In the genomic region with DNA sequence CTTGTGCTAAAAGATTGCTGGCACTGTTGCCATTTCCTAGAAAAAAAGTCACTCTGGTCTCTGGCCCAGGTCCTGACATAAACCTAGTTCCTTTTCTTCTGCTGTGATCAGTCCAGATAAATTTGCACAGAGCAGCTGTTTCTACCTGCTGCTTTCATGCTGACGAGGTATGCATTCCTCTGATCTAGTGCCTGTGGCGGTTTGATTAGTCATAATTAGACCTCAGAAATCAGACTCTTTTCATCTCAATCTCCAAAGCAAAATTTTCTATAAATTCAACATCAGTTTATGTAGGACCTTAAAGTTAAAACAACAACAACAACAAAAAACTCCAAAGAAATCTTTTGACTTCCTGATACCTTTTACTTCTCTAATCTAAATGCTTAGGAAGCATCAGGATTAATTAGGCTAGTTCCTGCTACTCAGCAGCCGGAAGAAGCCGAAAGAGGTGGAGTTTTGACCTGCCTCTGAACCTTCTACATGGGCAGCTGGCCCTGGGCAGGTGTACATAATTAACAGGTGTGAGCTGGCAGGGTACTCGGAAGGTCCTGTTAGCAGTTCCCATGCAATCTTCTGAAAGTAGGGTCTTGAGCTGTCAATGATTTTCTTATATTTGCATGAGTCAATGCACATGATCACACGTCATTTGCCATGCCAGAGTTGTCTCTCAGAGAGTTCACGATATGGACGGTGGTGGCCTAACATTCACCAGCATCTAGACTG, we compare ENCODE assay signal across 8 cellular contexts.
DNase-seq lines count a peak whose midpoint lies in the region; ATAC-seq and TF ChIP-seq lines count a peak whose summit lies in the region.

No MANE protein-coding gene starts in this region.

- H3K27ac ChIP-seq in ovary, result no peak overlapping the region
- H3K27ac ChIP-seq in heart left ventricle, result no peak overlapping the region

- TF ChIP-seq POLR2A in ovary (IDR thresholded peaks at IDR 0.05) (no peak), heart left ventricle (IDR thresholded peaks at IDR 0.05) (no peak)

- intact Hi-C loops in ovary (cut with DNase I), result no loop called here
- intact Hi-C loops in heart left ventricle (cut with DNase I), result loop anchor here in 9 of 10 donors (1.0 to 10.0 kb wide), 9 partner anchors 48 to 208 kb away; partner anchors contain the start of gene FEM1C (in 5 of the 9)

- H3K4me1 ChIP-seq in ovary (ENCODE audit: insufficient read depth), result peaks cover 4% of the 10 kb centered on the region
- peaks cover 0 to 23% (median 7%) of the 10 kb centered on the region in 12 donors for H3K4me1 ChIP-seq in heart left ventricle

- peak; percentile 53 for ATAC-seq in GM18870 (IDR thresholded peaks at IDR 0.05; ENCODE audit: unreplicated experiment)
- ATAC-seq in HG02678 (IDR thresholded peaks at IDR 0.05; ENCODE audit: unreplicated experiment), result peak; percentile 72
- ATAC-seq in heart left ventricle, result no peak

- no peaks in the 10 kb centered on the region for H3K27me3 ChIP-seq in ovary
- no peaks in the 10 kb centered on the region for H3K27me3 ChIP-seq in heart left ventricle

- peak; percentile 15 for DNase-seq in NCI-H510A (lab: John Stamatoyannopoulos, UW)
- DNase-seq in left kidney (ENCODE audit: low read depth, low spot score), result peak; percentile 68
- DNase-seq in hepatic stellate cell (ENCODE audit: low spot score), result no peak
- DNase-seq in ovary, result no peak
- DNase-seq in putamen (ENCODE audit: low spot score), result no peak
- DNase-seq in heart left ventricle, result no peak

- 65 to 80% (median 79%) methylated on average over 8 of the region's 8 CpGs for WGBS in ovary, 3 donors
- 85 to 87% (median 85%) methylated on average over 8 of the region's 8 CpGs for WGBS in heart left ventricle, 4 donors

- TF ChIP-seq EP300 in ovary (IDR thresholded peaks at IDR 0.05), result no peak

- H3K36me3 ChIP-seq in ovary, result no peaks in the 10 kb centered on the region
- H3K36me3 ChIP-seq in heart left ventricle, result no peaks in the 10 kb centered on the region

- no peak overlapping the region for H3K4me3 ChIP-seq in ovary
- no peak overlapping the region for H3K4me3 ChIP-seq in heart left ventricle

- H3K9me3 ChIP-seq in ovary (no peaks in the 10 kb centered on the region), heart left ventricle (no peaks in the 10 kb centered on the region)

- TF ChIP-seq CTCF in ovary (IDR thresholded peaks at IDR 0.05) (no peak), heart left ventricle (IDR thresholded peaks at IDR 0.05) (no peak)

Comparison
In these comparisons a context has a peak if more than half of its experiments do, and no peak if none do; other contexts are left out.
1. ATAC-seq: peak in GM18870 (single experiment) and HG02678 (single experiment); none in heart left ventricle (0 of 4).
2. DNase-seq: peak in NCI-H510A (single experiment) and left kidney (single experiment); none in hepatic stellate cell (single experiment), ovary (0 of 5), putamen (single experiment) and heart left ventricle (0 of 5).
3. intact Hi-C loops: an anchor here in heart left ventricle (1.0 to 10.0 kb wide); none called in ovary.